In genomic region chr17:83064021-83064731, GRCh38 we compare ENCODE assay signal across 14 cellular contexts. TPM values are rescaled to one million over a fixed set of nuclear protein-coding genes. Genes with fewer than 3 reads are reported as not detected.
DNase-seq lines count a peak whose midpoint lies in the region; ATAC-seq and TF ChIP-seq lines count a peak whose summit lies in the region.
"Had no signal": no experiment of that assay in that cellular context is flagged by ENCODE, and none has a peak within 500 bp of the region (broad histone marks: within the 10 kb centered on the region; RNA-seq: fewer than 3 reads in every experiment).

No MANE protein-coding gene starts in this region.

- H3K36me3 Mint-ChIP-seq in mesothelial cell of epicardium = no peaks in the 10 kb centered on the region
- H3K36me3 Mint-ChIP-seq in type B pancreatic cell = peaks cover 3% of the 10 kb centered on the region

- ATAC-seq in GM19452 (IDR thresholded peaks at IDR 0.05; ENCODE audit: unreplicated experiment) = no peak

- DNase-seq in activated effector memory CD4-positive, alpha-beta T cell treated with anti-CD3 and anti-CD28 coated beads, Interleukin-2, amount 50 U/mL, for 16 hours = peak; percentile 58
- DNase-seq in activated effector memory CD4-positive, alpha-beta T cell treated with Interleukin-2 at 50 U/mL for 16 hours = no peak
- DNase-seq in activated CD8-positive, alpha-beta memory T cell treated with anti-CD3 and anti-CD28 coated beads, Interleukin-2, amount 50 U/mL, for 48 hours = peak; percentile 33
- peak; percentile 14 to 30 for DNase-seq in mesothelial cell of epicardium (ENCODE audit: low spot score in 2 of 2, unreplicated experiment in 2 of 2)
- peak; percentile 62 for DNase-seq in type B pancreatic cell (ENCODE audit: extremely low spot score, unreplicated experiment)
- DNase-seq in hepatic stellate cell (ENCODE audit: low spot score) = no peak
- no peak for DNase-seq in HT-29 (ENCODE audit: low spot score)
- DNase-seq: amygdala; erythroblast; GDM1; Kasumi-1; NCI-H446; stimulated activated CD4-positive, alpha-beta T cell treated with anti-CD3 and anti-CD28 coated beads, Interleukin-15, amount 100 ng/mL, for 24 hours had no signal

- H3K27ac Mint-ChIP-seq in mesothelial cell of epicardium = no peak overlapping the region
- no peak overlapping the region for H3K27ac Mint-ChIP-seq in type B pancreatic cell

- peaks cover 7% of the 10 kb centered on the region for H3K4me1 Mint-ChIP-seq in mesothelial cell of epicardium
- H3K4me1 Mint-ChIP-seq in type B pancreatic cell (ENCODE audit: unreplicated experiment) = peaks cover 15% of the 10 kb centered on the region

- H3K9me3 Mint-ChIP-seq in mesothelial cell of epicardium = no peaks in the 10 kb centered on the region
- no peaks in the 10 kb centered on the region for H3K9me3 Mint-ChIP-seq in type B pancreatic cell

- TF ChIP-seq CTCF in mesothelial cell of epicardium (IDR thresholded peaks at IDR 0.05; ENCODE audit: unreplicated experiment) (no peak), type B pancreatic cell (conservative IDR thresholded peaks at IDR 0.05) (no peak)

- no peak overlapping the region for H3K4me3 Mint-ChIP-seq in mesothelial cell of epicardium
- no peak overlapping the region for H3K4me3 Mint-ChIP-seq in type B pancreatic cell

- H3K27me3 Mint-ChIP-seq in mesothelial cell of epicardium (ENCODE audit: low read depth) = no peaks in the 10 kb centered on the region
- no peaks in the 10 kb centered on the region for H3K27me3 Mint-ChIP-seq in type B pancreatic cell

RNA-seq across cellular contexts. Expression of gene METRNL, which starts 15.2 kb away (rescaled TPM):
- 105 to 106 TPM (median 106 TPM) in 3 replicates for total RNA-seq in mesothelial cell of epicardium
- total RNA-seq in type B pancreatic cell (ENCODE audit: low replicate concordance) = 76.2 and 145 TPM in 2 replicates
- 143 and 203 TPM in 2 replicates for total RNA-seq in HT-29 (2014; rRNA removed; shearing (Covaris generic))

Comparison
In these comparisons a context has a peak if more than half of its experiments do, and no peak if none do; other contexts are left out.
1. DNase-seq: peak in activated effector memory CD4-positive, alpha-beta T cell treated with anti-CD3 and anti-CD28 coated beads, Interleukin-2, amount 50 U/mL, for 16 hours (single experiment), activated CD8-positive, alpha-beta memory T cell treated with anti-CD3 and anti-CD28 coated beads, Interleukin-2, amount 50 U/mL, for 48 hours (single experiment), mesothelial cell of epicardium (2 of 2) and type B pancreatic cell (single experiment); none in activated effector memory CD4-positive, alpha-beta T cell treated with Interleukin-2 at 50 U/mL for 16 hours (single experiment), hepatic stellate cell (single experiment) and HT-29 (single experiment).